1 cellular context compared by ENCODE assay signal in genomic region chr14:20683125-20683895, GRCh38.
TF ChIP-seq lines count a peak whose summit lies in the region.

No MANE protein-coding gene starts in this region.

TF ChIP-seq in IMR-90, 13 proteins besides CTCF, POLR2A, EP300 and RAD21:
- peak; percentile 20; the same call in 1 of the 2 replicates for TF ChIP-seq CEBPB (IDR thresholded peaks at IDR 0.05; ENCODE audit: low read depth, low read length)
- TF ChIP-seq RFX5 (IDR thresholded peaks at IDR 0.05; ENCODE audit: low read depth, low read length): no peak
- no peak for TF ChIP-seq MXI1 (IDR thresholded peaks at IDR 0.05; ENCODE audit: borderline replicate concordance, low read depth, low read length)
- peak; percentile 94 for TF ChIP-seq FOS (IDR thresholded peaks at IDR 0.05; ENCODE audit: low read depth, low read length)
- TF ChIP-seq ELK1 (IDR thresholded peaks at IDR 0.05; ENCODE audit: borderline replicate concordance, low read depth, low read length): no peak
- no peak for TF ChIP-seq USF2 (IDR thresholded peaks at IDR 0.05; ENCODE audit: low read depth, low read length)
- no peak for TF ChIP-seq SMC3 (IDR thresholded peaks at IDR 0.05; ENCODE audit: low read depth, low read length)
- peak; percentile 73; the same call in 1 of the 2 replicates for TF ChIP-seq CHD1 (IDR thresholded peaks at IDR 0.05; ENCODE audit: low read depth, low read length)
